In genomic region chr4:1826531-1827350, GRCh38 we compare ENCODE assay signal across 18 cellular contexts. TPM values are rescaled to one million over a fixed set of nuclear protein-coding genes. Genes with fewer than 3 reads are reported as not detected.
"Had no signal": no experiment of that assay in that cellular context is flagged by ENCODE, and none has a peak within 500 bp of the region (broad histone marks: within the 10 kb centered on the region; RNA-seq: fewer than 3 reads in every experiment).

No MANE protein-coding gene starts in this region.

- H3K4me1 ChIP-seq: heart left ventricle, psoas muscle had no signal

- H3K9me3 ChIP-seq: heart left ventricle, psoas muscle, thyroid gland had no signal

- H3K9me3 Mint-ChIP-seq: activated CD4-positive, alpha-beta memory T cell treated with anti-CD3 and anti-CD28 coated beads, Interleukin-2, amount 10 ng/mL, durations not matched to agents 7 days and 5 days; activated naive CD4-positive, alpha-beta T cell treated with anti-CD3 and anti-CD28 coated beads, Interleukin-2, amount 10 ng/mL, durations not matched to agents 7 days and 5 days; activated naive CD8-positive, alpha-beta T cell treated with anti-CD3 and anti-CD28 coated beads, Interleukin-2, amount 50 U/mL, for 24 hours; activated T-cell treated with anti-CD3 and anti-CD28 coated beads, Interleukin-2, amount 50 U/mL, for 4 hours; immature natural killer cell; T-helper 2 cell treated with Interferon-gamma antibody and Interleukin-4, amounts not matched to agents 5 μg/mL and 100 μg/mL, for 36 hours had no signal

- H3K4me1 Mint-ChIP-seq: activated CD4-positive, alpha-beta T cell treated with anti-CD3 and anti-CD28 coated beads for 36 hours; activated naive CD4-positive, alpha-beta T cell treated with anti-CD3 and anti-CD28 coated beads, Interleukin-2, amount 10 ng/mL, durations not matched to agents 7 days and 5 days; activated naive CD8-positive, alpha-beta T cell treated with anti-CD3 and anti-CD28 coated beads, Interleukin-2, amount 50 U/mL, for 24 hours; brain had no signal

- H3K27ac ChIP-seq: heart left ventricle, psoas muscle, skin epidermis, thyroid gland had no signal

- H3K27ac Mint-ChIP-seq: activated CD4-positive, alpha-beta memory T cell treated with anti-CD3 and anti-CD28 coated beads, Interleukin-2, amount 10 ng/mL, durations not matched to agents 7 days and 5 days; activated CD4-positive, alpha-beta T cell treated with anti-CD3 and anti-CD28 coated beads for 36 hours; activated naive CD4-positive, alpha-beta T cell treated with anti-CD3 and anti-CD28 coated beads, Interleukin-2, amount 10 ng/mL, durations not matched to agents 7 days and 5 days; activated naive CD8-positive, alpha-beta T cell treated with anti-CD3 and anti-CD28 coated beads, Interleukin-2, amount 50 U/mL, for 24 hours; T-helper 2 cell treated with Interferon-gamma antibody and Interleukin-4, amounts not matched to agents 5 μg/mL and 100 μg/mL, for 36 hours; WTC11 had no signal

- H3K27me3 ChIP-seq: dorsolateral prefrontal cortex, heart left ventricle, thyroid gland had no signal

- ATAC-seq: activated CD4-positive, alpha-beta T cell treated with anti-CD3 and anti-CD28 coated beads for 36 hours; activated T-cell treated with anti-CD3 and anti-CD28 coated beads, Interleukin-2, amount 50 U/mL, for 4 hours; heart left ventricle; left ventricle myocardium superior; psoas muscle; WTC11 had no signal

- H3K4me3 Mint-ChIP-seq: activated CD4-positive, alpha-beta memory T cell treated with anti-CD3 and anti-CD28 coated beads, Interleukin-2, amount 10 ng/mL, durations not matched to agents 7 days and 5 days; activated CD4-positive, alpha-beta T cell treated with anti-CD3 and anti-CD28 coated beads for 36 hours; activated naive CD4-positive, alpha-beta T cell treated with anti-CD3 and anti-CD28 coated beads, Interleukin-2, amount 10 ng/mL, durations not matched to agents 7 days and 5 days; activated naive CD8-positive, alpha-beta T cell treated with anti-CD3 and anti-CD28 coated beads, Interleukin-2, amount 50 U/mL, for 24 hours; activated T-cell treated with anti-CD3 and anti-CD28 coated beads, Interleukin-2, amount 50 U/mL, for 4 hours; brain; immature natural killer cell; T-helper 2 cell treated with Interferon-gamma antibody and Interleukin-4, amounts not matched to agents 5 μg/mL and 100 μg/mL, for 36 hours; WTC11 had no signal

- H3K27me3 Mint-ChIP-seq: activated CD4-positive, alpha-beta memory T cell treated with anti-CD3 and anti-CD28 coated beads, Interleukin-2, amount 10 ng/mL, durations not matched to agents 7 days and 5 days; activated CD4-positive, alpha-beta T cell treated with anti-CD3 and anti-CD28 coated beads for 36 hours; activated naive CD4-positive, alpha-beta T cell treated with anti-CD3 and anti-CD28 coated beads, Interleukin-2, amount 10 ng/mL, durations not matched to agents 7 days and 5 days; activated naive CD8-positive, alpha-beta T cell treated with anti-CD3 and anti-CD28 coated beads, Interleukin-2, amount 50 U/mL, for 24 hours had no signal

- H3K4me3 ChIP-seq: heart left ventricle, psoas muscle, skin epidermis, thyroid gland had no signal

- DNase-seq: activated CD4-positive, alpha-beta memory T cell treated with anti-CD3 and anti-CD28 coated beads, Interleukin-2, amount 10 ng/mL, durations not matched to agents 7 days and 5 days; activated CD4-positive, alpha-beta T cell treated with anti-CD3 and anti-CD28 coated beads for 36 hours; activated effector memory CD4-positive, alpha-beta T cell treated with Interleukin-2 at 50 U/mL for 16 hours; activated naive CD4-positive, alpha-beta T cell treated with anti-CD3 and anti-CD28 coated beads, Interleukin-2, amount 10 ng/mL, durations not matched to agents 7 days and 5 days; activated naive CD8-positive, alpha-beta T cell treated with anti-CD3 and anti-CD28 coated beads, Interleukin-2, amount 50 U/mL, for 24 hours; activated T-cell treated with anti-CD3 and anti-CD28 coated beads, Interleukin-2, amount 50 U/mL, for 4 hours; immature natural killer cell; kidney glomerular epithelial cell; left ventricle myocardium superior; psoas muscle; thyroid gland had no signal

RNA-seq across cellular contexts. Expression of gene FGFR3, which starts 33.6 kb away (rescaled TPM):
- total RNA-seq: myocyte had no signal
- polyA plus RNA-seq: immature natural killer cell had no signal
